Comparison of ENCODE assay signal across 8 cellular contexts in the genomic region with DNA sequence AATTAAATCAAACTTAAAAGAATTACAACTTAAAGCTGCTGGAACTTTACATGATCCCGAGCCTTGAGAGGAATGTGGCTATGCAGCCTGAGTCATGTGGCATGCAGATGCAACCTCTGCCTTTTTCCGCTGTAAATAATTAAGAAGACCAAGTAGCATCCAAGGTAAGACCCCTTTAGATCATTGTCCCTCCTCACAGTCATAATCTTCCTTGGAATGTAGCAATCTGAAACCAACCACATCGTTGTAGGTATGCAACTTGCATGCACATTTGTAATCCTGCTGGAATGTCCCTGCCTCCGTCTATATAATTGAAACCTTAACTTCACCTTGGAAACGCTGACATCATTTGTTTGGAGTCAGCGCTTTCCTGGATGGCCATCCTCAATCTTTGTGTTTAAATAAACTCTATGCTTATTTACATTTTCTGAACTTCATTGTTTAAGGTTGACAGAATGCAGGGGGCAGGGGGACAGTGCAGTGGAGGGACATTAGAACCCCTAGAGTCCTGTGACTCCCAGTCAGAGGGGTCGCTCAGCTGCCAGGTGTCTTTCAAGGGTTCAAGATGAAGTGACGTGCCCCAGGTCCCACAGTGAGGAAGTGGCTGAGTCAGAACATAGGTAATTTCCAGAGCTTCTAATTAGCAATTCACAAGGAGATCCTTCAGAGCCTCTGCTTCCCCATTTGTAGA.
DNase-seq lines count a peak whose midpoint lies in the region; ATAC-seq and TF ChIP-seq lines count a peak whose summit lies in the region.

No MANE protein-coding gene starts in this region.

- CTCF ChIA-PET in HCT116 (lab: Charles Lee), result interaction anchor here (1.1 to 1.6 kb wide), 2 partner anchors 8 to 153 kb away, joined by 4 to 7 read pairs; no protein-coding TSS in a partner anchor

- H3K79me2 ChIP-seq in HCT116 (ENCODE audit: insufficient read depth, low read length), result peaks cover 15% of the 10 kb centered on the region

- POLR2A ChIA-PET in HCT116 (lab: Charles Lee), result interaction anchor here (0.7 to 2.1 kb wide), 3 partner anchors 10 to 14 kb away, joined by 3 to 5 read pairs (median 4); no protein-coding TSS in a partner anchor

- no peaks in the 10 kb centered on the region for H3K9me3 ChIP-seq in HCT116 (ENCODE audit: control insufficient read depth in 1 of 2, insufficient read depth in 1 of 2, low read depth in 1 of 2, low read length in 2 of 2)
- H3K9me3 ChIP-seq in esophagus muscularis mucosa, result no peaks in the 10 kb centered on the region

- TF ChIP-seq CTCF in HCT116 (IDR thresholded peaks at IDR 0.05 in 2 of 3, conservative IDR thresholded peaks at IDR 0.05 in 1 of 3; ENCODE audit: borderline replicate concordance in 1 of 3, insufficient read depth in 1 of 3, low read depth in 2 of 3, low read length in 2 of 3), result no peak
- TF ChIP-seq CTCF in esophagus muscularis mucosa (IDR thresholded peaks at IDR 0.05), result no peak

- peak; percentile 58 for DNase-seq in DMS153 (lab: John Stamatoyannopoulos, UW)
- no peak for DNase-seq in HCT116 (ENCODE audit: low read depth, low spot score)
- DNase-seq in UCSD-AML1 (lab: John Stamatoyannopoulos, UW; ENCODE audit: unreplicated experiment), result peak; percentile 10
- no peak for DNase-seq in esophagus muscularis mucosa (ENCODE audit: extremely low spot score)
- DNase-seq in non-pigmented ciliary epithelial cell (ENCODE audit: low read depth), result peak; percentile 90
- no peak for DNase-seq in NCI-H1048 (lab: John Stamatoyannopoulos, UW)

- no peaks in the 10 kb centered on the region for H3K9me2 ChIP-seq in HCT116 (ENCODE audit: insufficient read depth)

- H3K27ac ChIP-seq in HCT116 (ENCODE audit: low read depth, low read length), result peak overlapping the region; percentile 37; the same call in 1 of the 2 replicates
- H3K27ac ChIP-seq in esophagus muscularis mucosa (replicated peaks in 1 of 4), result peak overlapping the region; percentile 68 to 75 (median 71)

- peak; percentile 8; the same call in 1 of the 2 replicates for ATAC-seq in HCT116
- no peak for ATAC-seq in GM18909 (IDR thresholded peaks at IDR 0.05; ENCODE audit: poor library complexity, unreplicated experiment)
- no peak for ATAC-seq in HG03108 (IDR thresholded peaks at IDR 0.05; ENCODE audit: unreplicated experiment)

- intact Hi-C loops in HCT116 (cut with micrococcal nuclease), result no loop called here
- intact Hi-C loops in esophagus muscularis mucosa (cut with DNase I), result loop anchor here (2.0 kb wide), 1 partner anchor 111 kb away; the partner anchor contains the start of gene RALA

- peaks cover 8 to 24% of the 10 kb centered on the region in 2 experiments for H3K4me1 ChIP-seq in HCT116 (ENCODE audit: control insufficient read depth in 1 of 2, insufficient read depth in 2 of 2, low read length in 2 of 2)
- peaks cover 21 to 34% (median 26%) of the 10 kb centered on the region in 4 donors for H3K4me1 ChIP-seq in esophagus muscularis mucosa

- H3K27me3 ChIP-seq in HCT116 (ENCODE audit: insufficient read depth, low read length) (no peaks in the 10 kb centered on the region), esophagus muscularis mucosa (no peaks in the 10 kb centered on the region)

- peak overlapping the region; percentile 67 for H3K9ac ChIP-seq in HCT116 (ENCODE audit: low read length)

- WGBS in esophagus muscularis mucosa, result 25% methylated on average over 8 of the region's 8 CpGs

- no peak for TF ChIP-seq EP300 in esophagus muscularis mucosa (IDR thresholded peaks at IDR 0.05)

- no peak for TF ChIP-seq RAD21 in HCT116 (IDR thresholded peaks at IDR 0.05; ENCODE audit: low read depth)

- BruUV-seq in HCT116 (replicated peaks; lab: Mats Ljungman, UMichigan), result TSS peak; percentile 75

- RAD21 ChIA-PET in HCT116 (lab: Charles Lee; ENCODE audit: low non-redundant PET in 1 of 2, low total read pairs in 2 of 2, uncharacterized antibody in 2 of 2, unreplicated experiment in 2 of 2), result no interaction called here

- TF ChIP-seq POLR2A in HCT116 (IDR thresholded peaks at IDR 0.05; ENCODE audit: borderline replicate concordance, extremely low read depth, insufficient read depth, insufficient read length), result no peak
- no peak for TF ChIP-seq POLR2A in esophagus muscularis mucosa (IDR thresholded peaks at IDR 0.05; ENCODE audit: low read depth)

- H3K4me3 ChIP-seq in HCT116 (replicated peaks in 1 of 2; ENCODE audit: low read depth in 1 of 2, low read length in 2 of 2), result peak overlapping the region; percentile 63 to 71
- peak overlapping the region; percentile 50 to 75 (median 68) for H3K4me3 ChIP-seq in esophagus muscularis mucosa

- peak overlapping the region; percentile 41 for H2AFZ ChIP-seq in HCT116 (ENCODE audit: low read depth, low read length, poor library complexity, severe bottlenecking)

- peak overlapping the region; percentile 81 for H3K4me2 ChIP-seq in HCT116 (ENCODE audit: low read length)

- no peaks in the 10 kb centered on the region for H3K36me3 ChIP-seq in HCT116 (ENCODE audit: control insufficient read depth in 1 of 2, insufficient read depth in 2 of 2, low read length in 2 of 2)
- no peaks in the 10 kb centered on the region for H3K36me3 ChIP-seq in esophagus muscularis mucosa

- no peaks in the 10 kb centered on the region for H4K20me1 ChIP-seq in HCT116 (ENCODE audit: insufficient read depth)

TF ChIP-seq in HCT116, 20 proteins besides CTCF, POLR2A, EP300 and RAD21:
- TF ChIP-seq TCF7L2 (IDR thresholded peaks at IDR 0.05; ENCODE audit: borderline replicate concordance, extremely low read depth, insufficient read depth, insufficient read length) (no peak), EZH2phosphoT487 (IDR thresholded peaks at IDR 0.05; ENCODE audit: borderline replicate concordance) (no peak), EGR1 (IDR thresholded peaks at IDR 0.05; ENCODE audit: low read depth) (no peak), CEBPB (IDR thresholded peaks at IDR 0.05; ENCODE audit: low read depth) (no peak), FOSL1 (IDR thresholded peaks at IDR 0.05; ENCODE audit: low read depth) (no peak), JUND (IDR thresholded peaks at IDR 0.05) (no peak), ELF1 (IDR thresholded peaks at IDR 0.05; ENCODE audit: borderline replicate concordance, low read depth) (no peak), ZNF274 (IDR thresholded peaks at IDR 0.05; ENCODE audit: low read depth, low read length) (no peak), SP1 (IDR thresholded peaks at IDR 0.05; ENCODE audit: low read depth) (no peak), EZH2 (IDR thresholded peaks at IDR 0.05) (no peak), REST (IDR thresholded peaks at IDR 0.05; ENCODE audit: low read depth) (no peak), POLR2AphosphoS5 (IDR thresholded peaks at IDR 0.05; ENCODE audit: low read depth, low read length) (no peak)
- TF ChIP-seq, protein P1, sequence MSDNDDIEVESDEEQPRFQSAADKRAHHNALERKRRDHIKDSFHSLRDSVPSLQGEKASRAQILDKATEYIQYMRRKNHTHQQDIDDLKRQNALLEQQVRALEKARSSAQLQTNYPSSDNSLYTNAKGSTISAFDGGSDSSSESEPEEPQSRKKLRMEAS (IDR thresholded peaks at IDR 0.05), result no peak
- TF ChIP-seq, protein P2, sequence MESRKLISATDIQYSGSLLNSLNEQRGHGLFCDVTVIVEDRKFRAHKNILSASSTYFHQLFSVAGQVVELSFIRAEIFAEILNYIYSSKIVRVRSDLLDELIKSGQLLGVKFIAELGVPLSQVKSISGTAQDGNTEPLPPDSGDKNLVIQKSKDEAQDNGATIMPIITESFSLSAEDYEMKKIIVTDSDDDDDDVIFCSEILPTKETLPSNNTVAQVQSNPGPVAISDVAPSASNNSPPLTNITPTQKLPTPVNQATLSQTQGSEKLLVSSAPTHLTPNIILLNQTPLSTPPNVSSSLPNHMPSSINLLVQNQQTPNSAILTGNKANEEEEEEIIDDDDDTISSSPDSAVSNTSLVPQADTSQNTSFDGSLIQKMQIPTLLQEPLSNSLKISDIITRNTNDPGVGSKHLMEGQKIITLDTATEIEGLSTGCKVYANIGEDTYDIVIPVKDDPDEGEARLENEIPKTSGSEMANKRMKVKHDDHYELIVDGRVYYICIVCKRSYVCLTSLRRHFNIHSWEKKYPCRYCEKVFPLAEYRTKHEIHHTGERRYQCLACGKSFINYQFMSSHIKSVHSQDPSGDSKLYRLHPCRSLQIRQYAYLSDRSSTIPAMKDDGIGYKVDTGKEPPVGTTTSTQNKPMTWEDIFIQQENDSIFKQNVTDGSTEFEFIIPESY (IDR thresholded peaks at IDR 0.05; ENCODE audit: extremely low read depth, insufficient replicate concordance, low read length), result no peak
TF ChIP-seq in HCT116: peak in this region for 0.

Comparison
In these comparisons a context has a peak if more than half of its experiments do, and no peak if none do; other contexts are left out.
1. DNase-seq: peak in DMS153 (single experiment), UCSD-AML1 (single experiment) and non-pigmented ciliary epithelial cell (single experiment); none in HCT116 (single experiment), esophagus muscularis mucosa (single experiment) and NCI-H1048 (single experiment).